In genomic region chr17:49993423-49994037, GRCh38 we compare ENCODE assay signal across 9 cellular contexts. TPM values are rescaled to one million over a fixed set of nuclear protein-coding genes. Genes with fewer than 3 reads are reported as not detected.
DNase-seq lines count a peak whose midpoint lies in the region; ATAC-seq, FAIRE-seq and TF ChIP-seq lines count a peak whose summit lies in the region.
"Had no signal": no experiment of that assay in that cellular context is flagged by ENCODE, and none has a peak within 500 bp of the region (broad histone marks: within the 10 kb centered on the region; RNA-seq: fewer than 3 reads in every experiment).

No MANE protein-coding gene starts in this region.

- H3K4me1 Mint-ChIP-seq in activated CD4-positive, alpha-beta T cell treated with anti-CD3 and anti-CD28 coated beads for 36 hours: peaks cover 23% of the 10 kb centered on the region

- POLR2A ChIA-PET in activated CD4-positive, alpha-beta T cell treated with anti-CD3 and anti-CD28 coated beads for 36 hours (lab: Charles Lee): no interaction called here

- no peaks in the 10 kb centered on the region for H3K9me3 Mint-ChIP-seq in activated CD4-positive, alpha-beta T cell treated with anti-CD3 and anti-CD28 coated beads for 36 hours (ENCODE audit: low read depth)

- peak; percentile 24 for ATAC-seq in activated CD4-positive, alpha-beta T cell treated with anti-CD3 and anti-CD28 coated beads for 36 hours
- ATAC-seq in left ventricle myocardium superior (peak; percentile 63), GM18867 (IDR thresholded peaks at IDR 0.05; ENCODE audit: unreplicated experiment) (no peak)

- peak overlapping the region; percentile 17 for H3K4me3 ChIP-seq in retinal pigment epithelial cell (ENCODE audit: low read length)

- no peak overlapping the region for H3K27ac Mint-ChIP-seq in activated CD4-positive, alpha-beta T cell treated with anti-CD3 and anti-CD28 coated beads for 36 hours

- peaks cover 46% of the 10 kb centered on the region for H3K27me3 Mint-ChIP-seq in activated CD4-positive, alpha-beta T cell treated with anti-CD3 and anti-CD28 coated beads for 36 hours

- H3K4me3 Mint-ChIP-seq in activated CD4-positive, alpha-beta T cell treated with anti-CD3 and anti-CD28 coated beads for 36 hours: peak overlapping the region; percentile 56

- DNase-seq in activated CD4-positive, alpha-beta T cell treated with anti-CD3 and anti-CD28 coated beads for 36 hours: peak; percentile 58
- DNase-seq in activated CD4-positive, alpha-beta T cell treated with anti-CD3 and anti-CD28 coated beads, Interleukin-2, amount 50 U/mL, for 1 hour: no peak
- DNase-seq in activated T-cell treated with anti-CD3 and anti-CD28 coated beads, Interleukin-2, amount 50 U/mL, for 48 hours: peak; percentile 43 to 55
- DNase-seq in left ventricle myocardium superior (no peak), retinal pigment epithelial cell (ENCODE audit: low read depth) (no peak), GM19239 (ENCODE audit: insufficient read length, low spot score) (no peak), dedifferentiated amniotic fluid mesenchymal stem cell (ENCODE audit: extremely low spot score) (no peak)

- intact Hi-C loops in activated CD4-positive, alpha-beta T cell treated with anti-CD3 and anti-CD28 coated beads for 36 hours (cut with DNase I, micrococcal nuclease): loop anchor here (1.0 to 10.0 kb wide), 2 partner anchors 25 to 289 kb away; partner anchors contain the start of gene SLC35B1 (in 1 of the 2)
- intact Hi-C loops in left ventricle myocardium superior (cut with micrococcal nuclease): no loop called here

- CTCF ChIA-PET in activated CD4-positive, alpha-beta T cell treated with anti-CD3 and anti-CD28 coated beads for 36 hours (lab: Charles Lee): interaction anchor here (0.7 to 7.3 kb wide), 4 partner anchors 25 to 426 kb away, joined by 3 to 124 read pairs (median 4); partner anchors contain the start of gene DLX4

- FAIRE-seq in GM19239 (lab: Jason Lieb, UNC): no peak
- FAIRE-seq: G401.6 had no signal

- no peaks in the 10 kb centered on the region for H3K36me3 Mint-ChIP-seq in activated CD4-positive, alpha-beta T cell treated with anti-CD3 and anti-CD28 coated beads for 36 hours (ENCODE audit: low read depth)

- no peak for TF ChIP-seq CTCF in retinal pigment epithelial cell (conservative IDR thresholded peaks at IDR 0.05; ENCODE audit: low read depth, low read length)

RNA-seq across cellular contexts. Expression of gene DLX3, which starts 1.5 kb away (rescaled TPM):
- total RNA-seq in activated CD4-positive, alpha-beta T cell treated with anti-CD3 and anti-CD28 coated beads for 36 hours: under 1 TPM in 1 of 2 experiments, not detected in 1; 0.09 TPM
- total RNA-seq in left ventricle myocardium superior: not detected

RNA-seq across cellular contexts. Expression of gene DLX4, which starts 24.5 kb away (rescaled TPM):
- under 1 TPM; 0.85 to 0.86 TPM for total RNA-seq in activated CD4-positive, alpha-beta T cell treated with anti-CD3 and anti-CD28 coated beads for 36 hours
- not detected for total RNA-seq in left ventricle myocardium superior

Comparison
In these comparisons a context has a peak if more than half of its experiments do, and no peak if none do; other contexts are left out.
1. DNase-seq: peak in activated CD4-positive, alpha-beta T cell treated with anti-CD3 and anti-CD28 coated beads for 36 hours (single experiment) and activated T-cell treated with anti-CD3 and anti-CD28 coated beads, Interleukin-2, amount 50 U/mL, for 48 hours (2 of 2); none in activated CD4-positive, alpha-beta T cell treated with anti-CD3 and anti-CD28 coated beads, Interleukin-2, amount 50 U/mL, for 1 hour (single experiment), left ventricle myocardium superior (single experiment), retinal pigment epithelial cell (single experiment), GM19239 (single experiment) and dedifferentiated amniotic fluid mesenchymal stem cell (single experiment).